Comparison of ENCODE assay signal across 8 cellular contexts in genomic region chr22:22648863-22649536, GRCh38. TPM values are rescaled to one million over a fixed set of nuclear protein-coding genes. Genes with fewer than 3 reads are reported as not detected.
"Had no signal": no experiment of that assay in that cellular context is flagged by ENCODE, and none has a peak within 500 bp of the region (broad histone marks: within the 10 kb centered on the region; RNA-seq: fewer than 3 reads in every experiment).

No MANE protein-coding gene starts in this region.

RNA-seq across cellular contexts. Expression of gene GGTLC2, which starts 4.6 kb away (rescaled TPM):
- total RNA-seq: LHCN-M2, MCF 10A, NCI-H460, PC-3, Peyer's patch, Right ventricle myocardium superior, SJSA1 had no signal
- polyA plus RNA-seq: SK-N-SH had no signal
